Comparison of ENCODE assay signal across 9 cellular contexts in the genomic region with DNA sequence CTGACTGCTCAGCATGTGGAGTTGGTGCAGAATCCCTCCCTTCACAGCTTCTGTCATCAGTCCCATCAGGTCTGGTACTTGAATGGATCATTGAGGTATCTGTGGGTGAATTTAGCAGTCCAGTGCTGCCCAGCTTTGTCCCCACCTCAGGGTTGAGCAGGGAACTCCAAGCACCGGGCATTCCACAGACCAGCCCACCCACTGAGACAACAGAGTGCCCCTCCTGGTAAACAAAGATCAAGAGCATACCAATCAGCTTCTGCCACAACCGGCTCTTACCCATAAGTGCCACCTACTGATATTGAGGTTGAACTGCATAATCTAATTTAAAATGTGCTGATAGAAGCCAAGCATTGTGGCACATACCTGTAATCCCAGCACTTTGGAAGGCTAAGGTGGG. TPM values are rescaled to one million over a fixed set of nuclear protein-coding genes. Genes with fewer than 3 reads are reported as not detected.
A peak's percentile ranks its signal among the peaks of the same experiment; 100 is the strongest.
DNase-seq lines count a peak whose midpoint lies in the region; ATAC-seq, FAIRE-seq and TF ChIP-seq lines count a peak whose summit lies in the region.
"Had no signal": no experiment of that assay in that cellular context is flagged by ENCODE, and none has a peak within 500 bp of the region (broad histone marks: within the 10 kb centered on the region; RNA-seq: fewer than 3 reads in every experiment).

No MANE protein-coding gene starts in this region.

- no peak overlapping the region for H3K4me2 ChIP-seq in keratinocyte (ENCODE audit: control insufficient read depth, extremely low read depth, insufficient read depth, low read depth, low read length)

- no peak overlapping the region for H3K27ac ChIP-seq in keratinocyte (ENCODE audit: control insufficient read depth, insufficient read depth, low read length)

- dilution Hi-C loops in keratinocyte (cut with MboI; ENCODE audit: extremely low pct_ligation_motif_present, low sequenced_read_pairs) = no loop called here

- no peak for FAIRE-seq in keratinocyte (lab: Jason Lieb, UNC)

- DNase-seq in NT2/D1 (ENCODE audit: low read depth, low spot score) (peak; percentile 50), keratinocyte (ENCODE audit: low read depth, low spot score) (no peak), NCI-H2196 treated with DMSO at 0.1 percent for 48 hours (lab: John Stamatoyannopoulos, UW; ENCODE audit: unreplicated experiment) (no peak), NCI-H2196 (lab: John Stamatoyannopoulos, UW; ENCODE audit: unreplicated experiment) (no peak)
- no peak for DNase-seq in activated CD4-positive, CD25-positive, alpha-beta regulatory T cell treated with anti-CD3 and anti-CD28 coated beads, Interleukin-2, amount 50 U/mL, for 72 hours
- no peak for DNase-seq in stimulated activated naive CD4-positive, alpha-beta T cell (lab: John Stamatoyannopoulos, UW)
- DNase-seq: T-cell had no signal

- no peak overlapping the region for H3K9ac ChIP-seq in NT2/D1 (ENCODE audit: insufficient read length, low read depth)
- H3K9ac ChIP-seq in keratinocyte (ENCODE audit: control insufficient read depth, extremely low read depth, insufficient read depth, low read length) = no peak overlapping the region

- H3K4me3 ChIP-seq in NT2/D1 (ENCODE audit: insufficient read length, low read depth) = no peak overlapping the region
- H3K4me3 ChIP-seq in keratinocyte (ENCODE audit: control insufficient read depth in 2 of 3, extremely low read depth in 1 of 3, insufficient read depth in 2 of 3, low read depth in 1 of 3, low read length in 3 of 3) = no peak overlapping the region

- H3K9me3 ChIP-seq in NT2/D1 (ENCODE audit: insufficient read depth, low read length) (no peaks in the 10 kb centered on the region), keratinocyte (ENCODE audit: control insufficient read depth, low read depth, low read length) (no peaks in the 10 kb centered on the region)

- no peaks in the 10 kb centered on the region for H4K20me1 ChIP-seq in keratinocyte (ENCODE audit: control insufficient read depth, extremely low read depth, insufficient read depth, low read length)

- H2AFZ ChIP-seq in keratinocyte (ENCODE audit: control insufficient read depth, low read length) = no peak overlapping the region

- no peaks in the 10 kb centered on the region for H3K9me1 ChIP-seq in keratinocyte (ENCODE audit: control insufficient read depth, extremely low read depth, insufficient read depth, low read length)

- H3K4me1 ChIP-seq in NT2/D1 (ENCODE audit: insufficient read depth, insufficient read length) (no peaks in the 10 kb centered on the region), keratinocyte (ENCODE audit: control insufficient read depth, extremely low read depth, insufficient read depth, low read length) (no peaks in the 10 kb centered on the region)

- H3K79me2 ChIP-seq in keratinocyte (ENCODE audit: control insufficient read depth, insufficient read depth, low read length) = no peaks in the 10 kb centered on the region

- no peaks in the 10 kb centered on the region for H3K27me3 ChIP-seq in NT2/D1 (ENCODE audit: insufficient read depth, insufficient read length)
- H3K27me3 ChIP-seq in keratinocyte (ENCODE audit: control insufficient read depth, extremely low read depth, insufficient read depth, low read length) = no peaks in the 10 kb centered on the region

- H3K36me3 ChIP-seq in NT2/D1 (ENCODE audit: insufficient read depth, insufficient read length, low read length) (no peaks in the 10 kb centered on the region), keratinocyte (ENCODE audit: control insufficient read depth in 2 of 2, extremely low read depth in 1 of 2, insufficient read depth in 2 of 2, low read length in 2 of 2) (no peaks in the 10 kb centered on the region)

- ATAC-seq in GM18502 (IDR thresholded peaks at IDR 0.05; ENCODE audit: poor library complexity, unreplicated experiment) (peak; percentile 75), HG02981 (IDR thresholded peaks at IDR 0.05; ENCODE audit: unreplicated experiment) (peak; percentile 69)
- ATAC-seq: T-cell had no signal

- TF ChIP-seq CTCF in keratinocyte (optimal IDR thresholded peaks at IDR 0.05 in 1 of 3, IDR thresholded peaks at IDR 0.05 in 1 of 3, conservative IDR thresholded peaks at IDR 0.05 in 1 of 3; ENCODE audit: extremely low read depth in 1 of 3, insufficient read depth in 2 of 3, low read length in 3 of 3) = peak; percentile 13 to 43 (median 33)

RNA-seq across cellular contexts. Expression of a gene that starts 57.1 kb away (rescaled TPM):
- polyA plus RNA-seq in keratinocyte = 82.7 to 125 TPM (median 88.6 TPM) in 3 replicates
- polyA plus RNA-seq in keratinocyte (2011; ENCODE audit: low read depth) = 194 TPM
- 85.7 and 105 TPM in 2 replicates for polyA plus RNA-seq in keratinocyte (2011; cell fraction: cytosol; rRNA removed)
- 72.6 and 106 TPM in 2 replicates for polyA plus RNA-seq in keratinocyte (2011; cell fraction: nucleus; rRNA removed)
- 84.9 and 91.2 TPM in 2 replicates for polyA plus RNA-seq in keratinocyte (2012; ENCODE audit: low replicate concordance)
- polyA minus RNA-seq in keratinocyte = 38.1 to 154 TPM (median 84.0 TPM) in 3 replicates
- polyA minus RNA-seq in keratinocyte (2011; cell fraction: cytosol; rRNA and poly(A)+ RNA removed) = 72.5 TPM
- polyA minus RNA-seq in keratinocyte (2011; cell fraction: nucleus; rRNA and poly(A)+ RNA removed) = 51.5 and 80.5 TPM in 2 replicates
